1 cellular context compared by ENCODE assay signal in the genomic region with DNA sequence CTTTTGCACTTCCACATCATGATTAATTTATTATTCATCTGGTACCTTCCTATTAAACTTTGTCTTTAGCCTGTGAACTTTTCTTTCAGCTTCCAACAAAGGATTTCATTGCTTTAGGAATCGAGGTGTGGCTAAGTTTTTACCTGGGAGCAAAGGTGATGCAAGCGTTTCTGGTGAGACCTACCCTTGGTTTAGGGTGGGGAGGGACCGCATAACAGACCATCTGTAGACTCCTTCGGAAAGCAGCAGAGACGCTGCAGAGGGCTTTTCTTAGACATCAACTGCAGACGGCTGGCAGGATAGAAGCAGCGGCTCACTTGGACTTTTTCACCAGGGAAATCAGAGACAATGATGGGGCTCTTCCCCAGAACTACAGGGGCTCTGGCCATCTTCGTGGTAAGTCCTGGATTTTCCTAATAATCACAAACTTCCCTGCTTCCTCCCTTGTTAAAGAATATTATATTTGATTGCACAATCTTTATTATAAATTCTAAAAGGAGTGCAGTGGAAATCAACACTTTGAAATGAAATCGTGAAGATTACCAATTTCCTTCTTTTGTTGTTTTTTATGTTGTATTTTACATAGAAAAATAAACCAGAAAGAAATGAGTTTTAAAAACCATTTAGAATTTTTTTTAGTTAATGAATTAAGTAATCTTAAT.
TF ChIP-seq lines count a peak whose summit lies in the region.

A gene with protein sequence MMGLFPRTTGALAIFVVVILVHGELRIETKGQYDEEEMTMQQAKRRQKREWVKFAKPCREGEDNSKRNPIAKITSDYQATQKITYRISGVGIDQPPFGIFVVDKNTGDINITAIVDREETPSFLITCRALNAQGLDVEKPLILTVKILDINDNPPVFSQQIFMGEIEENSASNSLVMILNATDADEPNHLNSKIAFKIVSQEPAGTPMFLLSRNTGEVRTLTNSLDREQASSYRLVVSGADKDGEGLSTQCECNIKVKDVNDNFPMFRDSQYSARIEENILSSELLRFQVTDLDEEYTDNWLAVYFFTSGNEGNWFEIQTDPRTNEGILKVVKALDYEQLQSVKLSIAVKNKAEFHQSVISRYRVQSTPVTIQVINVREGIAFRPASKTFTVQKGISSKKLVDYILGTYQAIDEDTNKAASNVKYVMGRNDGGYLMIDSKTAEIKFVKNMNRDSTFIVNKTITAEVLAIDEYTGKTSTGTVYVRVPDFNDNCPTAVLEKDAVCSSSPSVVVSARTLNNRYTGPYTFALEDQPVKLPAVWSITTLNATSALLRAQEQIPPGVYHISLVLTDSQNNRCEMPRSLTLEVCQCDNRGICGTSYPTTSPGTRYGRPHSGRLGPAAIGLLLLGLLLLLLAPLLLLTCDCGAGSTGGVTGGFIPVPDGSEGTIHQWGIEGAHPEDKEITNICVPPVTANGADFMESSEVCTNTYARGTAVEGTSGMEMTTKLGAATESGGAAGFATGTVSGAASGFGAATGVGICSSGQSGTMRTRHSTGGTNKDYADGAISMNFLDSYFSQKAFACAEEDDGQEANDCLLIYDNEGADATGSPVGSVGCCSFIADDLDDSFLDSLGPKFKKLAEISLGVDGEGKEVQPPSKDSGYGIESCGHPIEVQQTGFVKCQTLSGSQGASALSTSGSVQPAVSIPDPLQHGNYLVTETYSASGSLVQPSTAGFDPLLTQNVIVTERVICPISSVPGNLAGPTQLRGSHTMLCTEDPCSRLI (plus strand): TSS at position 212 of the 662 bp plus-strand sequence. CDS start 137 bp downstream, at position 349.

TF ChIP-seq in HCT116, 20 proteins besides CTCF, POLR2A, EP300 and RAD21:
- TF ChIP-seq ZNF274 (IDR thresholded peaks at IDR 0.05; ENCODE audit: low read depth, low read length), result no peak
- TF ChIP-seq, protein P1, sequence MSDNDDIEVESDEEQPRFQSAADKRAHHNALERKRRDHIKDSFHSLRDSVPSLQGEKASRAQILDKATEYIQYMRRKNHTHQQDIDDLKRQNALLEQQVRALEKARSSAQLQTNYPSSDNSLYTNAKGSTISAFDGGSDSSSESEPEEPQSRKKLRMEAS (IDR thresholded peaks at IDR 0.05), result no peak
- no peak for TF ChIP-seq ELF1 (IDR thresholded peaks at IDR 0.05; ENCODE audit: borderline replicate concordance, low read depth)
